10 cellular contexts compared by ENCODE assay signal in genomic region chr14:75049731-75050201, GRCh38. TPM values are rescaled to one million over a fixed set of nuclear protein-coding genes. Genes with fewer than 3 reads are reported as not detected.
DNase-seq lines count a peak whose midpoint lies in the region; ATAC-seq and TF ChIP-seq lines count a peak whose summit lies in the region.
"Had no signal": no experiment of that assay in that cellular context is flagged by ENCODE, and none has a peak within 500 bp of the region (broad histone marks: within the 10 kb centered on the region; RNA-seq: fewer than 3 reads in every experiment).

No MANE protein-coding gene starts in this region.

- H3K36me3 Mint-ChIP-seq in activated T-helper 2 cell treated with anti-CD3 and anti-CD28 coated beads, Interferon-gamma antibody, Interleukin-2, Interleukin-4, amounts not matched to agents 10 μg/mL and 5 μg/mL and 100 μg/mL, durations not matched to agents 14 hours and 24 hours and 36 hours (ENCODE audit: low read depth) = peaks cover 71% of the 10 kb centered on the region
- H3K36me3 Mint-ChIP-seq in type B pancreatic cell = peaks cover 39% of the 10 kb centered on the region

- intact Hi-C loops in Right ventricle myocardium inferior (cut with DNase I) (loop anchor here (2.0 kb wide), 1 partner anchor 19 kb away; the partner anchor contains the start of gene ZC2HC1C), heart left ventricle (cut with DNase I) (loop anchor here in 3 of 10 donors (2.0 to 5.0 kb wide), 3 partner anchors 19 to 38 kb away; partner anchors contain the start of gene ZC2HC1C (in 1 of the 3))
- intact Hi-C loops in activated T-helper 2 cell treated with anti-CD3 and anti-CD28 coated beads, Interferon-gamma antibody, Interleukin-2, Interleukin-4, amounts not matched to agents 10 μg/mL and 5 μg/mL and 100 μg/mL, durations not matched to agents 14 hours and 24 hours and 36 hours (cut with micrococcal nuclease) = loop anchor here (5.0 kb wide), 1 partner anchor 37 kb away; no protein-coding TSS in a partner anchor

- ATAC-seq in Right ventricle myocardium inferior (peak; percentile 14), heart left ventricle (no peak), GM21717 (IDR thresholded peaks at IDR 0.05; ENCODE audit: unreplicated experiment) (no peak)

- TF ChIP-seq CTCF in heart left ventricle (IDR thresholded peaks at IDR 0.05) = no peak
- no peak for TF ChIP-seq CTCF in type B pancreatic cell (conservative IDR thresholded peaks at IDR 0.05)

- H3K4me1 Mint-ChIP-seq in activated T-helper 2 cell treated with anti-CD3 and anti-CD28 coated beads, Interferon-gamma antibody, Interleukin-2, Interleukin-4, amounts not matched to agents 10 μg/mL and 5 μg/mL and 100 μg/mL, durations not matched to agents 14 hours and 24 hours and 36 hours (ENCODE audit: low read depth) = peaks cover 62% of the 10 kb centered on the region
- peaks cover 18% of the 10 kb centered on the region for H3K4me1 Mint-ChIP-seq in type B pancreatic cell (ENCODE audit: unreplicated experiment)

- 87 to 91% (median 89%) methylated on average over 3 of the region's 3 CpGs for WGBS in heart left ventricle, 4 donors

- no peaks in the 10 kb centered on the region for H3K27me3 ChIP-seq in heart left ventricle
- H3K27me3 ChIP-seq in layer of hippocampus (ENCODE audit: control insufficient read depth, insufficient read depth, low read length) = no peaks in the 10 kb centered on the region

- no peaks in the 10 kb centered on the region for H3K9me3 Mint-ChIP-seq in activated T-helper 2 cell treated with anti-CD3 and anti-CD28 coated beads, Interferon-gamma antibody, Interleukin-2, Interleukin-4, amounts not matched to agents 10 μg/mL and 5 μg/mL and 100 μg/mL, durations not matched to agents 14 hours and 24 hours and 36 hours
- no peaks in the 10 kb centered on the region for H3K9me3 Mint-ChIP-seq in type B pancreatic cell
- H3K9me3 Mint-ChIP-seq: dendritic cell treated with granulocyte-macrophage colony-stimulating factor and Interleukin-4, amounts not matched to agents 40 ng/mL and 50 ng/mL, for 4 days had no signal

- TF ChIP-seq POLR2A in heart left ventricle (IDR thresholded peaks at IDR 0.05) (no peak), erythroblast (IDR thresholded peaks at IDR 0.05; ENCODE audit: low read length) (no peak)

- POLR2A ChIA-PET in HEK293T (lab: Yijun Ruan, JAX) = interaction anchor here (3.7 kb wide), 1 partner anchor 14 kb away, joined by 14 read pairs; the partner anchor contains the start of gene ACYP1

- H3K4me1 ChIP-seq in heart left ventricle = peaks cover 0 to 50% (median 21%) of the 10 kb centered on the region in 12 donors

- H3K36me3 ChIP-seq in heart left ventricle = peaks cover 0 to 4% (median 0%) of the 10 kb centered on the region in 9 donors

- peak overlapping the region in 1 of 12 donors; percentile 80 for H3K4me3 ChIP-seq in heart left ventricle

- no peaks in the 10 kb centered on the region for H3K9me3 ChIP-seq in heart left ventricle

- peak overlapping the region in 4 of 12 donors; percentile 26 to 93 (median 62) for H3K27ac ChIP-seq in heart left ventricle
- H3K27ac ChIP-seq in layer of hippocampus (ENCODE audit: low read depth, low read length) = peak overlapping the region; percentile 75

- CTCF ChIA-PET in HEK293T (lab: Yijun Ruan, JAX) = no interaction called here

- no peaks in the 10 kb centered on the region for H3K27me3 Mint-ChIP-seq in activated T-helper 2 cell treated with anti-CD3 and anti-CD28 coated beads, Interferon-gamma antibody, Interleukin-2, Interleukin-4, amounts not matched to agents 10 μg/mL and 5 μg/mL and 100 μg/mL, durations not matched to agents 14 hours and 24 hours and 36 hours (ENCODE audit: low read depth)
- peaks cover 3% of the 10 kb centered on the region for H3K27me3 Mint-ChIP-seq in type B pancreatic cell
- H3K27me3 Mint-ChIP-seq: dendritic cell treated with granulocyte-macrophage colony-stimulating factor and Interleukin-4, amounts not matched to agents 40 ng/mL and 50 ng/mL, for 4 days had no signal

- DNase-seq in Right ventricle myocardium inferior (ENCODE audit: missing footprints) (no peak), heart left ventricle (no peak), type B pancreatic cell (ENCODE audit: extremely low spot score, unreplicated experiment) (no peak), HEK293T (ENCODE audit: extremely low spot score) (no peak), erythroblast (lab: John Stamatoyannopoulos, UW) (no peak)
- DNase-seq in activated T-helper 2 cell treated with anti-CD3 and anti-CD28 coated beads, Interferon-gamma antibody, Interleukin-2, Interleukin-4, amounts not matched to agents 10 μg/mL and 5 μg/mL and 100 μg/mL, durations not matched to agents 14 hours and 24 hours and 36 hours (ENCODE audit: low spot score) = no peak
- DNase-seq: mesendoderm had no signal

- H3K27ac Mint-ChIP-seq in activated T-helper 2 cell treated with anti-CD3 and anti-CD28 coated beads, Interferon-gamma antibody, Interleukin-2, Interleukin-4, amounts not matched to agents 10 μg/mL and 5 μg/mL and 100 μg/mL, durations not matched to agents 14 hours and 24 hours and 36 hours = no peak overlapping the region
- H3K27ac Mint-ChIP-seq in type B pancreatic cell = no peak overlapping the region

- H3K4me3 Mint-ChIP-seq in activated T-helper 2 cell treated with anti-CD3 and anti-CD28 coated beads, Interferon-gamma antibody, Interleukin-2, Interleukin-4, amounts not matched to agents 10 μg/mL and 5 μg/mL and 100 μg/mL, durations not matched to agents 14 hours and 24 hours and 36 hours (ENCODE audit: low read depth) = peak overlapping the region; percentile 88
- peak overlapping the region; percentile 86 for H3K4me3 Mint-ChIP-seq in type B pancreatic cell

TF ChIP-seq in HEK293T, 16 proteins besides CTCF, POLR2A, EP300 and RAD21:
- TF ChIP-seq CTBP1 (IDR thresholded peaks at IDR 0.05; ENCODE audit: borderline replicate concordance) (no peak), FOXA1 (IDR thresholded peaks at IDR 0.05) (no peak), BHLHE40 (IDR thresholded peaks at IDR 0.05; ENCODE audit: borderline replicate concordance) (no peak), TARDBP (IDR thresholded peaks at IDR 0.05) (no peak), FOXM1 (IDR thresholded peaks at IDR 0.05; ENCODE audit: borderline replicate concordance) (no peak), ZNF384 (IDR thresholded peaks at IDR 0.05) (no peak), SP1 (IDR thresholded peaks at IDR 0.05) (no peak), PKNOX1 (IDR thresholded peaks at IDR 0.05) (no peak), LEF1 (IDR thresholded peaks at IDR 0.05; ENCODE audit: borderline replicate concordance) (no peak), ARNT (IDR thresholded peaks at IDR 0.05) (no peak), FOXK2 (IDR thresholded peaks at IDR 0.05) (no peak), NFRKB (IDR thresholded peaks at IDR 0.05) (no peak), L3MBTL2 (conservative IDR thresholded peaks at IDR 0.05) (no peak)

RNA-seq across cellular contexts. Expression of gene MLH3, which starts 1.5 kb away (rescaled TPM):
- total RNA-seq in Right ventricle myocardium inferior = 20.2 TPM
- total RNA-seq in heart left ventricle = 10 to 100 TPM; 11.6 to 23.9 (median 15.3) TPM
- 10 to 100 TPM; 10.3 to 12.0 TPM for polyA plus RNA-seq in heart left ventricle
- total RNA-seq in activated T-helper 2 cell treated with anti-CD3 and anti-CD28 coated beads, Interferon-gamma antibody, Interleukin-2, Interleukin-4, amounts not matched to agents 10 μg/mL and 5 μg/mL and 100 μg/mL, durations not matched to agents 14 hours and 24 hours and 36 hours = 28.2 and 28.3 TPM in 2 replicates
- total RNA-seq in type B pancreatic cell (ENCODE audit: low replicate concordance) = 19.3 and 28.5 TPM in 2 replicates

RNA-seq across cellular contexts. Expression of gene ACYP1, which starts 14.1 kb away (rescaled TPM):
- 11.7 TPM for total RNA-seq in Right ventricle myocardium inferior
- 10 to 100 TPM in 5 of 9 donors, 1 to 10 TPM in 4; 6.7 to 15.9 (median 10.9) TPM for total RNA-seq in heart left ventricle
- 10 to 100 TPM; 13.6 to 20.0 TPM for polyA plus RNA-seq in heart left ventricle
- total RNA-seq in activated T-helper 2 cell treated with anti-CD3 and anti-CD28 coated beads, Interferon-gamma antibody, Interleukin-2, Interleukin-4, amounts not matched to agents 10 μg/mL and 5 μg/mL and 100 μg/mL, durations not matched to agents 14 hours and 24 hours and 36 hours = 42.8 and 43.5 TPM in 2 replicates
- total RNA-seq in type B pancreatic cell (ENCODE audit: low replicate concordance) = 12.9 and 20.7 TPM in 2 replicates

RNA-seq across cellular contexts. Expression of gene ZC2HC1C, which starts 19.7 kb away (rescaled TPM):
- 11.4 TPM for total RNA-seq in Right ventricle myocardium inferior
- 1 to 10 TPM; 3.4 to 9.5 (median 8.4) TPM for total RNA-seq in heart left ventricle
- 10 to 100 TPM in 1 of 2 donors, 1 to 10 TPM in 1; 5.4 to 13.3 TPM for polyA plus RNA-seq in heart left ventricle
- 0.94 and 1.5 TPM in 2 replicates for total RNA-seq in activated T-helper 2 cell treated with anti-CD3 and anti-CD28 coated beads, Interferon-gamma antibody, Interleukin-2, Interleukin-4, amounts not matched to agents 10 μg/mL and 5 μg/mL and 100 μg/mL, durations not matched to agents 14 hours and 24 hours and 36 hours
- total RNA-seq in type B pancreatic cell (ENCODE audit: low replicate concordance) = 3.7 and 4.7 TPM in 2 replicates

RNA-seq across cellular contexts. Expression of gene EIF2B2, which starts 47.0 kb away (rescaled TPM):
- 34.0 TPM for total RNA-seq in Right ventricle myocardium inferior
- 10 to 100 TPM; 26.2 to 40.9 (median 30.3) TPM for total RNA-seq in heart left ventricle
- polyA plus RNA-seq in heart left ventricle = 10 to 100 TPM; 16.0 to 68.8 TPM
- total RNA-seq in activated T-helper 2 cell treated with anti-CD3 and anti-CD28 coated beads, Interferon-gamma antibody, Interleukin-2, Interleukin-4, amounts not matched to agents 10 μg/mL and 5 μg/mL and 100 μg/mL, durations not matched to agents 14 hours and 24 hours and 36 hours = 46.4 and 50.4 TPM in 2 replicates
- total RNA-seq in type B pancreatic cell (ENCODE audit: low replicate concordance) = 36.5 and 45.0 TPM in 2 replicates
